10 cellular contexts compared by ENCODE assay signal in genomic region chr5:147382776-147383175, GRCh38.
DNase-seq lines count a peak whose midpoint lies in the region; ATAC-seq and TF ChIP-seq lines count a peak whose summit lies in the region.
"Had no signal": no experiment of that assay in that cellular context is flagged by ENCODE, and none has a peak within 500 bp of the region (broad histone marks: within the 10 kb centered on the region; RNA-seq: fewer than 3 reads in every experiment).

No MANE protein-coding gene starts in this region.

- ATAC-seq in left cardiac atrium: peak; percentile 41 to 54
- no peak for ATAC-seq in GM21515 (IDR thresholded peaks at IDR 0.05; ENCODE audit: unreplicated experiment)
- ATAC-seq in stimulated activated naive CD8-positive, alpha-beta T cell treated with anti-CD3 and anti-CD28 coated beads, Interleukin-15, Interleukin-2, amounts not matched to agents 100 U/mL and 50 U/mL, for 24 hours: no peak
- ATAC-seq: activated naive CD4-positive, alpha-beta T cell treated with anti-CD3 and anti-CD28 coated beads, Interleukin-2, amount 50 U/mL, for 72 hours; effector memory CD8-positive, alpha-beta T cell had no signal

- peak; percentile 84 for DNase-seq in G401 (ENCODE audit: low spot score)
- no peak for DNase-seq in left cardiac atrium
- peak; percentile 78 for DNase-seq in retina
- no peak for DNase-seq in NCI-H2107 (lab: John Stamatoyannopoulos, UW)
- DNase-seq in DMS53 treated with DMSO at 0.1 percent for 48 hours (lab: John Stamatoyannopoulos, UW; ENCODE audit: unreplicated experiment): no peak
- no peak for DNase-seq in stimulated activated naive CD8-positive, alpha-beta T cell treated with anti-CD3 and anti-CD28 coated beads, Interleukin-15, Interleukin-2, amounts not matched to agents 100 U/mL and 50 U/mL, for 24 hours
- DNase-seq: effector memory CD8-positive, alpha-beta T cell had no signal

- TF ChIP-seq CTCF in VCaP (conservative IDR thresholded peaks at IDR 0.05): no peak

- intact Hi-C loops in left cardiac atrium (cut with DNase I): no loop called here

- peak overlapping the region; percentile 82 for H3K27ac ChIP-seq in VCaP

- in situ Hi-C loops in G401 (cut with HindIII; ENCODE audit: low sequenced_read_pairs): no loop called here

Comparison
In these comparisons a context has a peak if more than half of its experiments do, and no peak if none do; other contexts are left out.
1. DNase-seq: peak in G401 (single experiment) and retina (single experiment); none in left cardiac atrium (single experiment), NCI-H2107 (single experiment), DMS53 treated with DMSO at 0.1 percent for 48 hours (single experiment) and stimulated activated naive CD8-positive, alpha-beta T cell treated with anti-CD3 and anti-CD28 coated beads, Interleukin-15, Interleukin-2, amounts not matched to agents 100 U/mL and 50 U/mL, for 24 hours (single experiment).
2. ATAC-seq: peak in left cardiac atrium (2 of 2); none in GM21515 (single experiment) and stimulated activated naive CD8-positive, alpha-beta T cell treated with anti-CD3 and anti-CD28 coated beads, Interleukin-15, Interleukin-2, amounts not matched to agents 100 U/mL and 50 U/mL, for 24 hours (single experiment).